10 cellular contexts compared by ENCODE assay signal in the genomic region with DNA sequence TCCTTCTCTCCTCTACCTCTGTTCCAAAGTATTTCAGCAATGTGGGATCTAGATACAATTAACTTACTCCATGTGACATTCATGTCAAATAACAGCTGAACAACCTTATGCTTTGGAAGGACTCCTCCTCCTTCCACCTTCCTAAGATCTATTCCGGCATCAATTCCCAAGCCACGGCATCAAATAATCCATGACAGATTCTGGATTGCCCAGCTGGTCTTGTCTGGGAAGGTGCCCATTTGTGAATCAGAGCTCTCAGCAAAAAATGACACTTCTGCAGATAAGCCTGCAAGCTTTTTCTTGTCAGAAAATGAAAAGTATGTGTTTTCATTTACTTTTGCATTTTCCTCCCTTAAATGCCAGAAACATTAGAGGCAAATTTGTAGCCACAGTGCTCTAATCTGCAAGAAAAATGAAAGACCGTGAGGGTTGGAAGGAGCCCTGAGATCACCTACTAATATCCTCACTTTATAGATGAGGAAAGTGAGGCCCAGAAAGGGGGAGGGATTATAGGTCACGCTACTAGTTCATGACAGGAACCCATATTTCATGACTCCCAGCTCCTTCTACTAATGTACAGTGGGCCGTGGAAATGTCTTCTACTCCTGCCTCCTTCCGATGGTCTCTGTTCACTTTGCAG.
DNase-seq lines count a peak whose midpoint lies in the region; ATAC-seq and TF ChIP-seq lines count a peak whose summit lies in the region.
"Had no signal": no experiment of that assay in that cellular context is flagged by ENCODE, and none has a peak within 500 bp of the region (broad histone marks: within the 10 kb centered on the region; RNA-seq: fewer than 3 reads in every experiment).

No MANE protein-coding gene starts in this region.

- TF ChIP-seq CTCF in spleen (IDR thresholded peaks at IDR 0.05 in 8 of 11, conservative IDR thresholded peaks at IDR 0.05 in 3 of 11) = no peak

- H3K4me3 ChIP-seq in right cardiac atrium (ENCODE audit: low read length) (no peak overlapping the region), spleen (no peak overlapping the region)

- 66% methylated on average over 6 of the region's 6 CpGs for WGBS in right cardiac atrium
- WGBS in spleen, 5 donors = 75 to 90% (median 81%) methylated on average over 6 of the region's 6 CpGs

- H3K4me1 ChIP-seq in right cardiac atrium (ENCODE audit: control insufficient read depth, insufficient read depth, low read length) (peaks cover 28% of the 10 kb centered on the region), spleen (peaks cover 4 to 41% (median 15%) of the 10 kb centered on the region in 6 donors)

- intact Hi-C loops in right cardiac atrium (cut with DNase I) = no loop called here
- intact Hi-C loops in spleen (cut with DNase I; ENCODE audit: low total_unique reads) = no loop called here

- H3K27me3 ChIP-seq in right cardiac atrium (ENCODE audit: control insufficient read depth, insufficient read depth) (no peaks in the 10 kb centered on the region), spleen (replicated peaks in 1 of 7) (no peaks in the 10 kb centered on the region)

- no peak for TF ChIP-seq POLR2A in spleen (IDR thresholded peaks at IDR 0.05)

- H3K27ac ChIP-seq in caudate nucleus (ENCODE audit: low read depth, low read length) = peak overlapping the region; percentile 90
- peak overlapping the region; percentile 66 for H3K27ac ChIP-seq in right cardiac atrium (ENCODE audit: low read length)
- peak overlapping the region in 7 of 8 donors; percentile 17 to 80 (median 74) for H3K27ac ChIP-seq in spleen

- H3K9me3 ChIP-seq in right cardiac atrium (ENCODE audit: control insufficient read depth, low read length) = no peaks in the 10 kb centered on the region
- H3K9me3 ChIP-seq in spleen = no peaks in the 10 kb centered on the region

- peak; percentile 33 for DNase-seq in HCEC 1CT
- DNase-seq in caudate nucleus (lab: John Stamatoyannopoulos, UW) = peak in 6 of 61 donors; percentile 2 to 40 (median 15)
- DNase-seq in right cardiac atrium = no peak
- no peak for DNase-seq in spleen
- no peak for DNase-seq in globus pallidus (ENCODE audit: low spot score)
- DNase-seq in NCI-H524 (lab: John Stamatoyannopoulos, UW) = no peak
- DNase-seq: activated T-cell treated with anti-CD3 and anti-CD28 coated beads, Interleukin-2, amount 50 U/mL, for 4 hours; NCI-H1694 had no signal

- ATAC-seq in right cardiac atrium (peak; percentile 35 to 55), GM18868 (IDR thresholded peaks at IDR 0.05; ENCODE audit: unreplicated experiment) (no peak), HG03039 (IDR thresholded peaks at IDR 0.05; ENCODE audit: unreplicated experiment) (no peak)
- ATAC-seq: activated T-cell treated with anti-CD3 and anti-CD28 coated beads, Interleukin-2, amount 50 U/mL, for 4 hours had no signal

- H3K36me3 ChIP-seq in spleen = no peaks in the 10 kb centered on the region

Comparison
In these comparisons a context has a peak if more than half of its experiments do, and no peak if none do; other contexts are left out.
1. ATAC-seq: peak in right cardiac atrium (2 of 2); none in GM18868 (single experiment) and HG03039 (single experiment).
2. Peak in every context shown above with its lines, with median percentiles within 50 percentile points of each other: H3K27ac ChIP-seq.